Comparison of ENCODE assay signal across 8 cellular contexts in the genomic region with DNA sequence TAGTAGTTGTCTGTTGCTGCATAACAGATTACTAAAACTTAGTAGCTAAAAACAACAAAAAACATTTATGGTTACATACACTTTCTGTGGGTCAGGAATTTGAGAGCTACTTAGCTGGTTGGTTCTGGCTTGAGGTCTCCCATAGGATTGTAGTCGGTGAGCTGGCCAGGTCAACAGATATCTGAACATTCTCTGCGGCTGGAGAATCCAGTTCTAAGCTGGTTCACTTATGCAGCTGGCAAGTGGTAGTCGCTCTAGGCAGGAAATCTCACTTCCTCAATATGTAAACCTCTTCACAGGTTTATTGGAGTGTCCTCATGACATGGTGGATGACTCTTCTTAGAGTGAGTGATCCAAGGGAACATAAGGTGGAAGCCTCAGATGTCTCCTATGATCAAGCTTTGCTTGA.
A peak's percentile ranks its signal among the peaks of the same experiment; 100 is the strongest.
DNase-seq lines count a peak whose midpoint lies in the region; ATAC-seq and TF ChIP-seq lines count a peak whose summit lies in the region.

No MANE protein-coding gene starts in this region.

- no peak overlapping the region for H3K4me3 ChIP-seq in thoracic aorta
- no peak overlapping the region for H3K4me3 ChIP-seq in prostate gland

- H3K36me3 ChIP-seq in thoracic aorta (no peaks in the 10 kb centered on the region), prostate gland (no peaks in the 10 kb centered on the region)

- H3K4me1 Mint-ChIP-seq in activated T-helper 2 cell treated with anti-CD3 and anti-CD28 coated beads, Interferon-gamma antibody, Interleukin-2, Interleukin-4, amounts not matched to agents 10 μg/mL and 5 μg/mL and 100 μg/mL, durations not matched to agents 14 hours and 24 hours and 36 hours (ENCODE audit: low read depth) = peaks cover 73% of the 10 kb centered on the region

- H3K27me3 Mint-ChIP-seq in activated T-helper 2 cell treated with anti-CD3 and anti-CD28 coated beads, Interferon-gamma antibody, Interleukin-2, Interleukin-4, amounts not matched to agents 10 μg/mL and 5 μg/mL and 100 μg/mL, durations not matched to agents 14 hours and 24 hours and 36 hours (ENCODE audit: low read depth) = no peaks in the 10 kb centered on the region

- TF ChIP-seq POLR2A in prostate gland (IDR thresholded peaks at IDR 0.05) = no peak

- POLR2A ChIA-PET in GM10248 (lab: Yijun Ruan, JAX) = interaction anchor here (0.5 to 1.0 kb wide), 3 partner anchors 22 to 221 kb away, joined by 3 to 4 read pairs (median 3); no protein-coding TSS in a partner anchor

- DNase-seq in GM10248 (ENCODE audit: extremely low spot score) (peak; percentile 29), thoracic aorta (ENCODE audit: low spot score) (no peak), NCI-H226 (no peak), NCI-H1417 treated with DMSO at 0.1 percent for 48 hours (lab: John Stamatoyannopoulos, UW) (no peak), prostate gland (ENCODE audit: low spot score) (no peak)
- DNase-seq in activated T-helper 2 cell treated with anti-CD3 and anti-CD28 coated beads, Interferon-gamma antibody, Interleukin-2, Interleukin-4, amounts not matched to agents 10 μg/mL and 5 μg/mL and 100 μg/mL, durations not matched to agents 14 hours and 24 hours and 36 hours (ENCODE audit: low spot score) = no peak

- intact Hi-C loops in activated T-helper 2 cell treated with anti-CD3 and anti-CD28 coated beads, Interferon-gamma antibody, Interleukin-2, Interleukin-4, amounts not matched to agents 10 μg/mL and 5 μg/mL and 100 μg/mL, durations not matched to agents 14 hours and 24 hours and 36 hours (cut with micrococcal nuclease) = no loop called here
- intact Hi-C loops in prostate gland (cut with DNase I) = no loop called here

- H3K4me1 ChIP-seq in thoracic aorta (ENCODE audit: control insufficient read depth in 1 of 2, low read depth in 2 of 2) = peaks cover 39 to 68% of the 10 kb centered on the region in 2 donors
- no peaks in the 10 kb centered on the region for H3K4me1 ChIP-seq in prostate gland (replicated peaks)

- H3K27me3 ChIP-seq in thoracic aorta (replicated peaks; ENCODE audit: insufficient read depth) (no peaks in the 10 kb centered on the region), prostate gland (replicated peaks; ENCODE audit: insufficient read depth) (no peaks in the 10 kb centered on the region)

- H3K36me3 Mint-ChIP-seq in activated T-helper 2 cell treated with anti-CD3 and anti-CD28 coated beads, Interferon-gamma antibody, Interleukin-2, Interleukin-4, amounts not matched to agents 10 μg/mL and 5 μg/mL and 100 μg/mL, durations not matched to agents 14 hours and 24 hours and 36 hours (ENCODE audit: low read depth) = peaks cover 46% of the 10 kb centered on the region

- TF ChIP-seq CTCF in GM10248 (IDR thresholded peaks at IDR 0.05; ENCODE audit: control extremely low read depth, extremely low read depth, low read depth, missing control alignments) (no peak), thoracic aorta (IDR thresholded peaks at IDR 0.05) (no peak), prostate gland (IDR thresholded peaks at IDR 0.05) (no peak)

- no peaks in the 10 kb centered on the region for H3K9me3 ChIP-seq in thoracic aorta
- H3K9me3 ChIP-seq in prostate gland = no peaks in the 10 kb centered on the region

- CTCF ChIA-PET in GM10248 (lab: Yijun Ruan, JAX) = interaction anchor here (0.8 to 4.0 kb wide), 15 partner anchors 9 to 302 kb away, joined by 3 to 40 read pairs (median 5); partner anchors contain the start of gene DTWD2

- ATAC-seq in GM21381 (IDR thresholded peaks at IDR 0.05; ENCODE audit: unreplicated experiment) = peak; percentile 87
- peak; percentile 89 for ATAC-seq in HG03565 (IDR thresholded peaks at IDR 0.05; ENCODE audit: unreplicated experiment)
- ATAC-seq in thoracic aorta (ENCODE audit: insufficient number of reproducible peaks, low FRiP score, low read depth) = no peak

- H3K9me3 Mint-ChIP-seq in activated T-helper 2 cell treated with anti-CD3 and anti-CD28 coated beads, Interferon-gamma antibody, Interleukin-2, Interleukin-4, amounts not matched to agents 10 μg/mL and 5 μg/mL and 100 μg/mL, durations not matched to agents 14 hours and 24 hours and 36 hours = peaks cover 11% of the 10 kb centered on the region

- peak overlapping the region; percentile 66 to 75 for H3K27ac ChIP-seq in thoracic aorta
- H3K27ac ChIP-seq in prostate gland = no peak overlapping the region

- 94% methylated on average over 3 of the region's 3 CpGs for WGBS in prostate gland

- peak overlapping the region; percentile 34 for H3K27ac Mint-ChIP-seq in activated T-helper 2 cell treated with anti-CD3 and anti-CD28 coated beads, Interferon-gamma antibody, Interleukin-2, Interleukin-4, amounts not matched to agents 10 μg/mL and 5 μg/mL and 100 μg/mL, durations not matched to agents 14 hours and 24 hours and 36 hours

- peak overlapping the region; percentile 14 for H3K4me3 Mint-ChIP-seq in activated T-helper 2 cell treated with anti-CD3 and anti-CD28 coated beads, Interferon-gamma antibody, Interleukin-2, Interleukin-4, amounts not matched to agents 10 μg/mL and 5 μg/mL and 100 μg/mL, durations not matched to agents 14 hours and 24 hours and 36 hours (ENCODE audit: low read depth)

Comparison
In these comparisons a context has a peak if more than half of its experiments do, and no peak if none do; other contexts are left out.
1. H3K27ac ChIP-seq: peak in thoracic aorta (2 of 2); none in prostate gland (0 of 2).